Comparison of ENCODE assay signal across 5 cellular contexts in the genomic region with DNA sequence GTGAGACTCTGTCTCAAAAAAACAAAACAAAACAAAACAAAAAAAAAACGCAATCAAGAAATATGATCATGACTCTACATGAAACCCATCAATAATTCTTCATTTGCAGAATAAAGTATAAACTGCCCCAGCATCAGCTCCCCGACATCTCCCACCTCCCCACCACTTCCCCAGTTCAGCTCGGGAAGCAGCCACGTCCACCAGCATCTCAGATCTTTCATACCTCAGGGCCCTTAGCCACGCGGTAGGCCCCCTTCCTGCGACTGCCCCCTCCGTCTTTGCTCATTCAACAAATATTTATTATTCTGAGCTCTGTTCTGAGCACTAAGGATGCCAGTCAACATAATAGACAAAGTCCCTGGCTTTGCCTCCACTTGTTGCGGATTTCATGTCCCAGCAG.
"Had no signal": no experiment of that assay in that cellular context is flagged by ENCODE, and none has a peak within 500 bp of the region (broad histone marks: within the 10 kb centered on the region; RNA-seq: fewer than 3 reads in every experiment).

No MANE protein-coding gene starts in this region.

- H3K27ac Mint-ChIP-seq: IgD-negative memory B cell had no signal

- ATAC-seq: HepG2, K562 had no signal

- H3K4me3 ChIP-seq: K562 had no signal

- DNase-seq: IMR-90 had no signal

- H3K9me3 Mint-ChIP-seq: IgD-negative memory B cell had no signal

- H3K27ac ChIP-seq: HL-60 had no signal
